ENCODE assay signal across 14 cellular contexts in the genomic region with DNA sequence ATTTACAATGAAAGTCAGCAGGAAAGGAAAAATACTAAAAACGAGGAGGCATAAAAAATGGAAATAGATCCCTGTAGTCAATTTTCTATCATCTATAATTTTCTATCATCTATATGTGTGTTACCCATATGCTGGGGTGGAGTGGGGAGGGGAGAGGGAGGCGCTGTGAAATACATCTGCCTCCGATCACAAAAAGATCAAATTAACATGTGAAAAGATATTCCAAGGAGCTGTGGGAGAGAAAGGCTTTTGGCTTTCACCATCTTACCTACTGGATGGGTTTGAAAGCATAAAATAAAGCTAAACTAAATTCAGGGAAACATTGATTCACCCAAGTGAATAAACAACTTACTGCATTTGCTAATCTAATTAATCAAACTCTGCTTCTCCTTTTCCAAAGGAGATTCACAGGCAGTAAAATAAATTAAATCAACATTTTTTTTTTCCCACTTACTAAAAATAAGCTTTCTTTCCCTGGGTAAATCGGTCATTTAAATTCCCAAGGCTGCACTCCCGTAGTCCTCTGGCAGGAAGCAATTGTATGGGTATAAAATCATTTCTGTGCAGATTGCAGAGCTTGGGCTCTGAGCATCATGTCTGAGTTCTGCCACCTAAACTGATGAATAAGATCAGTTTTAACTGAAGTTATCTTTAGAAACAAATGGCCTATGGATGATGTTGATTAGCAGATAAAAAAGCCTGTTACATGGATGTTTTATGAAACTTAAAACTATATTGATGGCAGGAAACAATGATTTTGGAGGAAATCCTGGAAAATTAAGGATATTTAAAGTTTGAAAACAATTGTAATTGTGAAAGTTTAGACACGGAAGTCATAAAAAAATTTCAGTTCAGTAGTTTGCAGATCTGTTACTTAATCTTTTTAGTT.
DNase-seq lines count a peak whose midpoint lies in the region; ATAC-seq, FAIRE-seq and TF ChIP-seq lines count a peak whose summit lies in the region.
"Had no signal": no experiment of that assay in that cellular context is flagged by ENCODE, and none has a peak within 500 bp of the region (broad histone marks: within the 10 kb centered on the region; RNA-seq: fewer than 3 reads in every experiment).

No MANE protein-coding gene starts in this region.

- ATAC-seq in stimulated activated effector memory CD8-positive, alpha-beta T cell treated with anti-CD3 and anti-CD28 coated beads, Interleukin-12 subunit alpha, Interleukin-12 subunit beta, amount 100 ng/mL, for 72 hours = no peak
- ATAC-seq in GM19463 (IDR thresholded peaks at IDR 0.05; ENCODE audit: unreplicated experiment) (no peak), HG02763 (IDR thresholded peaks at IDR 0.05; ENCODE audit: unreplicated experiment) (no peak)

- no peaks in the 10 kb centered on the region; the same call in 1 of the 2 replicates for H3K36me3 ChIP-seq in HUES48 (ENCODE audit: control insufficient read depth, insufficient read depth, low read length)
- no peaks in the 10 kb centered on the region for H3K36me3 ChIP-seq in astrocyte (ENCODE audit: insufficient read depth, low read length)
- H3K36me3 ChIP-seq: BLaER1 treated with 17β-estradiol and CSF1 and Interleukin-3, amounts not matched to agents 10 nM and 100 nM; thyroid gland had no signal

- DNase-seq in A172 (ENCODE audit: low spot score) = peak; percentile 30
- DNase-seq in astrocyte (ENCODE audit: low read depth) = peak; percentile 51
- DNase-seq in lung microvascular endothelial cell (ENCODE audit: low read depth in 2 of 2) = peak; percentile 20 to 45
- DNase-seq in stimulated activated effector memory CD8-positive, alpha-beta T cell treated with anti-CD3 and anti-CD28 coated beads, Interleukin-12 subunit alpha, Interleukin-12 subunit beta, amount 100 ng/mL, for 72 hours (ENCODE audit: low spot score in 2 of 2) = no peak
- no peak for DNase-seq in islet precursor cell
- DNase-seq: activated CD4-positive, alpha-beta T cell treated with anti-CD3 and anti-CD28 coated beads, Interleukin-2, amount 10 ng/mL, durations not matched to agents 7 days and 5 days; activated naive CD4-positive, alpha-beta T cell treated with anti-CD3 and anti-CD28 coated beads, Interleukin-2, amount 10 ng/mL, durations not matched to agents 7 days and 5 days; thyroid gland had no signal

- no peaks in the 10 kb centered on the region for H3K27me3 ChIP-seq in HUES48 (ENCODE audit: control insufficient read depth, insufficient read depth, low read length)
- H3K27me3 ChIP-seq in astrocyte (ENCODE audit: insufficient read depth, low read length) = no peaks in the 10 kb centered on the region
- H3K27me3 ChIP-seq: BLaER1 treated with 17β-estradiol and CSF1 and Interleukin-3, amounts not matched to agents 10 nM and 100 nM; thyroid gland had no signal

- H3K9me3 Mint-ChIP-seq in astrocyte (ENCODE audit: unreplicated experiment) = no peaks in the 10 kb centered on the region
- H3K9me3 Mint-ChIP-seq in stimulated activated effector memory CD8-positive, alpha-beta T cell treated with anti-CD3 and anti-CD28 coated beads, Interleukin-12 subunit alpha, Interleukin-12 subunit beta, amount 100 ng/mL, for 72 hours = no peaks in the 10 kb centered on the region
- H3K9me3 Mint-ChIP-seq: activated CD4-positive, alpha-beta T cell treated with anti-CD3 and anti-CD28 coated beads, Interleukin-2, amount 10 ng/mL, durations not matched to agents 7 days and 5 days; activated naive CD4-positive, alpha-beta T cell treated with anti-CD3 and anti-CD28 coated beads, Interleukin-2, amount 10 ng/mL, durations not matched to agents 7 days and 5 days; IgD-negative memory B cell had no signal

- no peak for FAIRE-seq in astrocyte (lab: Jason Lieb, UNC)
- FAIRE-seq: colon had no signal

- no peaks in the 10 kb centered on the region for H4K20me1 ChIP-seq in astrocyte (ENCODE audit: insufficient read depth, low read length)
- H4K20me1 ChIP-seq: BLaER1 treated with 17β-estradiol and CSF1 and Interleukin-3, amounts not matched to agents 10 nM and 100 nM had no signal

- H3K4me2 ChIP-seq in astrocyte (ENCODE audit: low read length) = peak overlapping the region; percentile 71

- peaks cover 46% of the 10 kb centered on the region for H3K4me1 Mint-ChIP-seq in astrocyte (ENCODE audit: low read depth, unreplicated experiment)
- H3K4me1 Mint-ChIP-seq in stimulated activated effector memory CD8-positive, alpha-beta T cell treated with anti-CD3 and anti-CD28 coated beads, Interleukin-12 subunit alpha, Interleukin-12 subunit beta, amount 100 ng/mL, for 72 hours = no peaks in the 10 kb centered on the region
- H3K4me1 Mint-ChIP-seq: activated CD4-positive, alpha-beta T cell treated with anti-CD3 and anti-CD28 coated beads, Interleukin-2, amount 10 ng/mL, durations not matched to agents 7 days and 5 days; activated naive CD4-positive, alpha-beta T cell treated with anti-CD3 and anti-CD28 coated beads, Interleukin-2, amount 10 ng/mL, durations not matched to agents 7 days and 5 days; IgD-negative memory B cell had no signal

- no peak for TF ChIP-seq CTCF in astrocyte (IDR thresholded peaks at IDR 0.05; ENCODE audit: insufficient read depth, low read depth, low read length)

- H2AFZ ChIP-seq in astrocyte (ENCODE audit: low read depth, low read length) = no peak overlapping the region

- H3K27me3 Mint-ChIP-seq in astrocyte (ENCODE audit: low read depth, unreplicated experiment) = no peaks in the 10 kb centered on the region
- H3K27me3 Mint-ChIP-seq: activated CD4-positive, alpha-beta T cell treated with anti-CD3 and anti-CD28 coated beads, Interleukin-2, amount 10 ng/mL, durations not matched to agents 7 days and 5 days; activated naive CD4-positive, alpha-beta T cell treated with anti-CD3 and anti-CD28 coated beads, Interleukin-2, amount 10 ng/mL, durations not matched to agents 7 days and 5 days; IgD-negative memory B cell had no signal

- H3K4me3 ChIP-seq in HUES48 (ENCODE audit: low read depth, low read length) = peak overlapping the region; percentile 42
- no peak overlapping the region for H3K4me3 ChIP-seq in astrocyte (ENCODE audit: insufficient read depth, low read depth, low read length)
- H3K4me3 ChIP-seq: BLaER1 treated with 17β-estradiol and CSF1 and Interleukin-3, amounts not matched to agents 10 nM and 100 nM; thyroid gland had no signal

- H3K27ac ChIP-seq in HUES48 (ENCODE audit: low read depth, low read length) = peak overlapping the region; percentile 97
- peak overlapping the region; percentile 76 for H3K27ac ChIP-seq in astrocyte (ENCODE audit: low read depth, low read length)
- H3K27ac ChIP-seq: BLaER1 treated with 17β-estradiol and CSF1 and Interleukin-3, amounts not matched to agents 10 nM and 100 nM; thyroid gland had no signal

- H3K27ac Mint-ChIP-seq in astrocyte (ENCODE audit: unreplicated experiment) = peak overlapping the region; percentile 83
- H3K27ac Mint-ChIP-seq in stimulated activated effector memory CD8-positive, alpha-beta T cell treated with anti-CD3 and anti-CD28 coated beads, Interleukin-12 subunit alpha, Interleukin-12 subunit beta, amount 100 ng/mL, for 72 hours = no peak overlapping the region
- H3K27ac Mint-ChIP-seq: activated CD4-positive, alpha-beta T cell treated with anti-CD3 and anti-CD28 coated beads, Interleukin-2, amount 10 ng/mL, durations not matched to agents 7 days and 5 days; activated naive CD4-positive, alpha-beta T cell treated with anti-CD3 and anti-CD28 coated beads, Interleukin-2, amount 10 ng/mL, durations not matched to agents 7 days and 5 days; IgD-negative memory B cell had no signal

- H3K9ac ChIP-seq in HUES48 (ENCODE audit: low read depth, low read length) (peak overlapping the region; percentile 45; the same call in 1 of the 2 replicates), astrocyte (ENCODE audit: low read length) (peak overlapping the region; percentile 66)
- H3K9ac ChIP-seq: BLaER1 treated with 17β-estradiol and CSF1 and Interleukin-3, amounts not matched to agents 10 nM and 100 nM had no signal

- H3K4me3 Mint-ChIP-seq in astrocyte (ENCODE audit: unreplicated experiment) = peak overlapping the region; percentile 71
- no peak overlapping the region for H3K4me3 Mint-ChIP-seq in stimulated activated effector memory CD8-positive, alpha-beta T cell treated with anti-CD3 and anti-CD28 coated beads, Interleukin-12 subunit alpha, Interleukin-12 subunit beta, amount 100 ng/mL, for 72 hours
- H3K4me3 Mint-ChIP-seq: activated CD4-positive, alpha-beta T cell treated with anti-CD3 and anti-CD28 coated beads, Interleukin-2, amount 10 ng/mL, durations not matched to agents 7 days and 5 days; activated naive CD4-positive, alpha-beta T cell treated with anti-CD3 and anti-CD28 coated beads, Interleukin-2, amount 10 ng/mL, durations not matched to agents 7 days and 5 days; IgD-negative memory B cell had no signal

- H3K9me3 ChIP-seq in HUES48 (ENCODE audit: control insufficient read depth, insufficient read depth, low read length) (no peaks in the 10 kb centered on the region), astrocyte (ENCODE audit: insufficient read depth, low read depth, low read length) (no peaks in the 10 kb centered on the region)
- H3K9me3 ChIP-seq: thyroid gland had no signal

- H3K4me1 ChIP-seq in HUES48 (ENCODE audit: control insufficient read depth, insufficient read depth, low read length) (peaks cover 74% of the 10 kb centered on the region), astrocyte (ENCODE audit: insufficient read depth, low read length) (peaks cover 41% of the 10 kb centered on the region)

- peaks cover 48% of the 10 kb centered on the region for H3K79me2 ChIP-seq in astrocyte (ENCODE audit: insufficient read depth, low read length)

- peaks cover 2% of the 10 kb centered on the region for H3K36me3 Mint-ChIP-seq in astrocyte (ENCODE audit: low read depth, unreplicated experiment)
- H3K36me3 Mint-ChIP-seq in stimulated activated effector memory CD8-positive, alpha-beta T cell treated with anti-CD3 and anti-CD28 coated beads, Interleukin-12 subunit alpha, Interleukin-12 subunit beta, amount 100 ng/mL, for 72 hours = no peaks in the 10 kb centered on the region
- H3K36me3 Mint-ChIP-seq: activated naive CD4-positive, alpha-beta T cell treated with anti-CD3 and anti-CD28 coated beads, Interleukin-2, amount 10 ng/mL, durations not matched to agents 7 days and 5 days; IgD-negative memory B cell had no signal

Comparison
In these comparisons a context has a peak if more than half of its experiments do, and no peak if none do; other contexts are left out.
1. DNase-seq: peak in A172 (single experiment), astrocyte (single experiment) and lung microvascular endothelial cell (2 of 2); none in stimulated activated effector memory CD8-positive, alpha-beta T cell treated with anti-CD3 and anti-CD28 coated beads, Interleukin-12 subunit alpha, Interleukin-12 subunit beta, amount 100 ng/mL, for 72 hours (0 of 2) and islet precursor cell (single experiment).